ENCODE assay signal across 12 cellular contexts in the genomic region with DNA sequence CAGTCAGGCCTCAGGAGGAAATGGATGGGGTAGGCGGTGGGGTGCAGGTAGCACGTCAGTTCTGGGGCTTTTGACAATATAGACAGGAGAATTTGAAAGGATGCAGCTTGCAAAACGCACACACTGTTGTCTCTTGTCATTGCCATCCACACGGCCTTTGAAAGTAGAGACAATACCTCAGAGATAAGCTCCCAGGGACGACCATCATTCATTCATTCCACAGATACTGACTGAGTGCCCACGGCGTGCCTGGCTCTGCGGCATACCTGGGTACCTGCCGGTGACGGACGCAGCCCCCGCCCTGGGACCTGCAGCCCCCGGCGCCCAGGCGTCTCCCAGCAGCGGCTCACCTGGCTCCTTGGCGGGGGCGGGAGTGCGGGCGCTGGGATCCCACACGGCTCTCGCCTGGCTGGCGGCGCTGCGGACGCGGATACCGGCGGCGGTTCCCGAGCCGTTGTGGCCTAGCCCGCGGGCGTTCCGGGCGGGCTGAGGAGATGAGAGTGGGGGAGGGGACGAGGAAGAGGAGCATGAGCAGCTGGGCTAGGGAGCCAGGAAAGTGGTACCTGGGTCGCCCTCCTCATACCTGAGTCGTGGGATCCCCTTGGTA. TPM values are rescaled to one million over a fixed set of nuclear protein-coding genes. Genes with fewer than 3 reads are reported as not detected.
A peak's percentile ranks its signal among the peaks of the same experiment; 100 is the strongest.
DNase-seq lines count a peak whose midpoint lies in the region; ATAC-seq and TF ChIP-seq lines count a peak whose summit lies in the region.
"Had no signal": no experiment of that assay in that cellular context is flagged by ENCODE, and none has a peak within 500 bp of the region (broad histone marks: within the 10 kb centered on the region; RNA-seq: fewer than 3 reads in every experiment).

A gene with protein sequence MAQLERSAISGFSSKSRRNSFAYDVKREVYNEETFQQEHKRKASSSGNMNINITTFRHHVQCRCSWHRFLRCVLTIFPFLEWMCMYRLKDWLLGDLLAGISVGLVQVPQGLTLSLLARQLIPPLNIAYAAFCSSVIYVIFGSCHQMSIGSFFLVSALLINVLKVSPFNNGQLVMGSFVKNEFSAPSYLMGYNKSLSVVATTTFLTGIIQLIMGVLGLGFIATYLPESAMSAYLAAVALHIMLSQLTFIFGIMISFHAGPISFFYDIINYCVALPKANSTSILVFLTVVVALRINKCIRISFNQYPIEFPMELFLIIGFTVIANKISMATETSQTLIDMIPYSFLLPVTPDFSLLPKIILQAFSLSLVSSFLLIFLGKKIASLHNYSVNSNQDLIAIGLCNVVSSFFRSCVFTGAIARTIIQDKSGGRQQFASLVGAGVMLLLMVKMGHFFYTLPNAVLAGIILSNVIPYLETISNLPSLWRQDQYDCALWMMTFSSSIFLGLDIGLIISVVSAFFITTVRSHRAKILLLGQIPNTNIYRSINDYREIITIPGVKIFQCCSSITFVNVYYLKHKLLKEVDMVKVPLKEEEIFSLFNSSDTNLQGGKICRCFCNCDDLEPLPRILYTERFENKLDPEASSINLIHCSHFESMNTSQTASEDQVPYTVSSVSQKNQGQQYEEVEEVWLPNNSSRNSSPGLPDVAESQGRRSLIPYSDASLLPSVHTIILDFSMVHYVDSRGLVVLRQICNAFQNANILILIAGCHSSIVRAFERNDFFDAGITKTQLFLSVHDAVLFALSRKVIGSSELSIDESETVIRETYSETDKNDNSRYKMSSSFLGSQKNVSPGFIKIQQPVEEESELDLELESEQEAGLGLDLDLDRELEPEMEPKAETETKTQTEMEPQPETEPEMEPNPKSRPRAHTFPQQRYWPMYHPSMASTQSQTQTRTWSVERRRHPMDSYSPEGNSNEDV (minus strand): TSS at position 488 of the 607 bp plus-strand sequence. CDS start 4,934 bp downstream, outside the sequence.

- H3K27ac Mint-ChIP-seq in MCF 10A (ENCODE audit: low read depth, unreplicated experiment) = no peak within 1 kb of the TSS

- TF ChIP-seq CTCF in MCF 10A (IDR thresholded peaks at IDR 0.05; ENCODE audit: unreplicated experiment) = no peak

- no peaks in the 10 kb centered on the region for H3K4me1 Mint-ChIP-seq in MCF 10A (ENCODE audit: insufficient read depth, unreplicated experiment)

- WGBS in mesodermal cell (ENCODE audit: insufficient coverage in 2 of 2), 2 experiments = 20 to 28% methylated on average over 20 to 33 of the region's 40 CpGs
- WGBS in thymus = 7% methylated on average over 40 of the region's 40 CpGs

- H3K4me3 Mint-ChIP-seq in MCF 10A (ENCODE audit: unreplicated experiment) = no peak within 1 kb of the TSS

- CTCF ChIA-PET in MCF 10A (lab: Yijun Ruan, JAX) = interaction anchor here (3.7 kb wide), 1 partner anchor 71 kb away, joined by 21 read pairs; no protein-coding TSS in a partner anchor

- H3K4me3 ChIP-seq in duodenal mucosa (ENCODE audit: low read depth in 1 of 2, low read length in 2 of 2) (peak within 1 kb of the TSS; percentile 3 to 18), mesodermal cell (ENCODE audit: extremely low read depth, insufficient read depth, low read length, poor library complexity, severe bottlenecking) (no peak within 1 kb of the TSS), thymus (ENCODE audit: low read length) (peak within 1 kb of the TSS; percentile 36)
- H3K4me3 ChIP-seq: coronary artery had no signal

- no peaks in the 10 kb centered on the region for H3K27me3 Mint-ChIP-seq in MCF 10A (ENCODE audit: insufficient read depth, unreplicated experiment)

- in situ Hi-C loops in T47D (cut with HindIII; ENCODE audit: low pct_unique_long_range_greater_than_20kb, low sequenced_read_pairs) = no loop called here

- no peaks in the 10 kb centered on the region for H3K4me1 ChIP-seq in duodenal mucosa (ENCODE audit: control insufficient read depth in 1 of 2, insufficient read depth in 2 of 2, low read length in 2 of 2)
- H3K4me1 ChIP-seq in mesodermal cell (ENCODE audit: control insufficient read depth, insufficient read depth, low read length, poor library complexity, severe bottlenecking) = peaks cover 21% of the 10 kb centered on the region
- peaks cover 5% of the 10 kb centered on the region for H3K4me1 ChIP-seq in thymus (ENCODE audit: control insufficient read depth, insufficient read depth, low read length)

- no TSS peak for BruUV-seq in MCF 10A (replicated peaks; lab: Mats Ljungman, UMichigan)

- intact Hi-C loops in MCF 10A (cut with micrococcal nuclease) = no loop called here

- H3K9ac ChIP-seq in duodenal mucosa (ENCODE audit: low read depth in 1 of 2, low read length in 2 of 2) = no peak within 1 kb of the TSS

- H3K27me3 ChIP-seq in duodenal mucosa (ENCODE audit: control insufficient read depth in 1 of 2, insufficient read depth in 2 of 2, low read length in 2 of 2) (peaks cover 4 to 8% of the 10 kb centered on the region in 2 donors), thymus (ENCODE audit: control insufficient read depth, insufficient read depth) (no peaks in the 10 kb centered on the region)

- no peak within 1 kb of the TSS for H3K27ac ChIP-seq in duodenal mucosa (ENCODE audit: low read depth, low read length)
- peak within 1 kb of the TSS; percentile 90 for H3K27ac ChIP-seq in mesodermal cell (ENCODE audit: low read depth, low read length, severe bottlenecking)
- no peak within 1 kb of the TSS for H3K27ac ChIP-seq in thymus (ENCODE audit: low read depth)
- H3K27ac ChIP-seq: coronary artery had no signal

- no peaks in the 10 kb centered on the region for H3K36me3 Mint-ChIP-seq in MCF 10A (ENCODE audit: insufficient read depth, unreplicated experiment)

- no peak for ATAC-seq in HG03196 (IDR thresholded peaks at IDR 0.05; ENCODE audit: unreplicated experiment)

- H3K36me3 ChIP-seq in duodenal mucosa (ENCODE audit: control insufficient read depth in 1 of 2, insufficient read depth in 2 of 2, low read length in 2 of 2) (no peaks in the 10 kb centered on the region), mesodermal cell (ENCODE audit: control insufficient read depth, insufficient read depth, low read length) (no peaks in the 10 kb centered on the region), thymus (ENCODE audit: control insufficient read depth, insufficient read depth) (no peaks in the 10 kb centered on the region)

- no peaks in the 10 kb centered on the region for H3K9me3 ChIP-seq in duodenal mucosa (ENCODE audit: control insufficient read depth in 1 of 2, low read length in 2 of 2)
- no peaks in the 10 kb centered on the region for H3K9me3 ChIP-seq in mesodermal cell (ENCODE audit: control insufficient read depth, low read length)
- H3K9me3 ChIP-seq in thymus (ENCODE audit: control insufficient read depth) = no peaks in the 10 kb centered on the region

- peak; percentile 26 to 34 for DNase-seq in T47D (ENCODE audit: low read depth in 1 of 2, low spot score in 1 of 2)
- DNase-seq in MCF 10A (ENCODE audit: unreplicated experiment) = no peak
- no peak for DNase-seq in T-helper 9 cell
- no peak for DNase-seq in NAMALWA (ENCODE audit: low spot score)
- DNase-seq: ACHN; NCI-H226; stimulated activated CD4-positive, alpha-beta T cell treated with anti-CD3 and anti-CD28 coated beads, Interleukin-15, amount 100 ng/mL, for 24 hours had no signal

- POLR2A ChIA-PET in MCF 10A (lab: Yijun Ruan, JAX) = no interaction called here

- no peaks in the 10 kb centered on the region for H3K9me3 Mint-ChIP-seq in MCF 10A (ENCODE audit: unreplicated experiment)

RNA-seq across cellular contexts. Expression of the gene that starts here (rescaled TPM):
- not detected in 2 replicates for total RNA-seq in MCF 10A (2022)
- not detected for polyA plus RNA-seq in mesodermal cell (2013, experiment 1 of 2)
- not detected for polyA plus RNA-seq in mesodermal cell (2013, experiment 2 of 2)
- polyA plus RNA-seq in thymus = 0.11 TPM

Comparison
In these comparisons a context has a peak if more than half of its experiments do, and no peak if none do; other contexts are left out.
1. DNase-seq: peak in T47D (2 of 2); none in MCF 10A (single experiment), T-helper 9 cell (single experiment) and NAMALWA (single experiment).